Comparison of ENCODE assay signal across 8 cellular contexts in the genomic region with DNA sequence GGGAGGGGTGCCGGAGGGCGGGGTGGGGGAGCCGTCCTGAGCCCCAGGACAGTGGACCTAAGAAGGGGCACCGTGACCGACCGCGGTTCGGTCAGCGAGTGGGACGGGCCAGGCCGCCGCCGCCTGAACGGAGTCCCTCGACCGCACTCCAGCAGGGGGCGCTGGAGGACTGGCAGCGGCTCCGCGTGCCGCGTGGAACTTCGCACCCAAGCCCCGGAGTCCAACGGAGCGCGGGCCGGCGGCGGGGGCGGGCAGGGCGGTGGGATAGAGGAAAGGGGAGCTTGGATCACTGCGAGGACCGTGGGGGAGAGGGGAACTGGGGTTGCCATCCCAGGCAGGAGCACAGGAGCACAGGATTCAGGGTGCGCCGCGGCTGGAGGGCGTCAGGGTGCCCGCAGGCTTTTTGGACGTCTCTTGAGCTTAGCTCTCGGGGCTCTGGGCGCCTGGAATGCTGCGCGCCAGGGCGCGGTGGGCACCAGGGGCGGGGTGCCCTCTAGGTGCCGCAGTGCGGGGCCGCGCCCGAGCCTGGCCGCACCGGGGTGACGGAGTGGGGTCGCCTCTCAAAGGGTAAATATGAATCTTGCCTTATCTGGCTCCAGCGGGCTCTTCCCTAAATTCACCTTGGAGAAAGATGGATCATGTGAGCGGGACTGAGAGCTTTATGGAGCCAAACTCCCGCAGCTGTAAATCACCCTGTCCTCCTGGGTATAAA. TPM values are rescaled to one million over a fixed set of nuclear protein-coding genes. Genes with fewer than 3 reads are reported as not detected.
A peak's percentile ranks its signal among the peaks of the same experiment; 100 is the strongest.
DNase-seq lines count a peak whose midpoint lies in the region; ATAC-seq and TF ChIP-seq lines count a peak whose summit lies in the region.

No MANE protein-coding gene starts in this region.

- H3K9me3 ChIP-seq in OCI-LY7 (ENCODE audit: low read length): no peaks in the 10 kb centered on the region
- no peaks in the 10 kb centered on the region for H3K9me3 ChIP-seq in neural progenitor cell (ENCODE audit: low read depth)

- POLR2A ChIA-PET in OCI-LY7 (lab: Charles Lee): interaction anchor here (0.6 kb wide), 2 partner anchors 21 to 255 kb away, joined by 3 read pairs; no protein-coding TSS in a partner anchor

- no peaks in the 10 kb centered on the region for H3K36me3 Mint-ChIP-seq in neural progenitor cell

- TF ChIP-seq CTCF in 22Rv1 (IDR thresholded peaks at IDR 0.05) (peak; percentile 96), GM13977 (IDR thresholded peaks at IDR 0.05; ENCODE audit: extremely low read depth, insufficient read depth, missing control alignments) (peak; percentile 92), OCI-LY7 (conservative IDR thresholded peaks at IDR 0.05; ENCODE audit: low read length) (peak; percentile 86), fibroblast of pulmonary artery (IDR thresholded peaks at IDR 0.05; ENCODE audit: low read length, missing control alignments) (peak; percentile 44), neural progenitor cell (IDR thresholded peaks at IDR 0.05) (peak; percentile 85)

- H3F3A ChIP-seq in neural progenitor cell (ENCODE audit: low read depth): no peaks in the 10 kb centered on the region

- H2AFZ ChIP-seq in OCI-LY7 (ENCODE audit: low read length) (no peak overlapping the region), neural progenitor cell (replicated peaks) (no peak overlapping the region)

- peaks cover 74% of the 10 kb centered on the region for H3K27me3 ChIP-seq in neural progenitor cell

- H3K4me3 ChIP-seq in OCI-LY7 (ENCODE audit: low read depth, low read length, poor library complexity, severe bottlenecking) (no peak overlapping the region), fibroblast of pulmonary artery (replicated peaks; ENCODE audit: low read depth, low read length) (peak overlapping the region; percentile 17), neural progenitor cell (peak overlapping the region; percentile 49)

- no peaks in the 10 kb centered on the region for H3K9me3 Mint-ChIP-seq in neural progenitor cell

- CTCF ChIA-PET in OCI-LY7 (lab: Charles Lee; ENCODE audit: unreplicated experiment): interaction anchor here (1.0 kb wide), 1 partner anchor 34 kb away, joined by 3 read pairs; no protein-coding TSS in a partner anchor

- in situ Hi-C loops in GM13977 (cut with MboI; ENCODE audit: low pct_unique_long_range_greater_than_20kb, low sequenced_read_pairs, unreplicated experiment): no loop called here

- H3K27ac Mint-ChIP-seq in neural progenitor cell: no peak overlapping the region

- peaks cover 13% of the 10 kb centered on the region for H3K4me1 Mint-ChIP-seq in neural progenitor cell

- H3K4me1 ChIP-seq in OCI-LY7 (ENCODE audit: insufficient read depth, low read length, poor library complexity, severe bottlenecking) (no peaks in the 10 kb centered on the region), neural progenitor cell (peaks cover 21% of the 10 kb centered on the region)

- no peak overlapping the region for H3K9ac ChIP-seq in neural progenitor cell

- no peaks in the 10 kb centered on the region for H3K9me2 ChIP-seq in OCI-LY7 (ENCODE audit: insufficient read depth, low read length)

- H3K36me3 ChIP-seq in OCI-LY7 (ENCODE audit: insufficient read depth, low read length) (no peaks in the 10 kb centered on the region), neural progenitor cell (no peaks in the 10 kb centered on the region)

- peaks cover 50% of the 10 kb centered on the region for H3K27me3 Mint-ChIP-seq in neural progenitor cell (ENCODE audit: insufficient read depth, low read depth)

- intact Hi-C loops in OCI-LY7 (cut with micrococcal nuclease; ENCODE audit: unreplicated experiment): loop anchor here (1.0 kb wide), 1 partner anchor 35 kb away; no protein-coding TSS in a partner anchor

- BruUV-seq in OCI-LY7 (replicated peaks; lab: Mats Ljungman, UMichigan): no TSS peak

- H4K20me1 ChIP-seq in OCI-LY7 (ENCODE audit: insufficient read depth, low read length) (no peaks in the 10 kb centered on the region), neural progenitor cell (ENCODE audit: low read depth) (peaks cover 3% of the 10 kb centered on the region)

- H3K27ac ChIP-seq in 22Rv1 (no peak overlapping the region), OCI-LY7 (ENCODE audit: low read depth, low read length, poor library complexity, severe bottlenecking) (no peak overlapping the region), neural progenitor cell (no peak overlapping the region)

- no peak for ATAC-seq in HG02870 (IDR thresholded peaks at IDR 0.05; ENCODE audit: unreplicated experiment)

- H3K79me2 ChIP-seq in OCI-LY7 (ENCODE audit: insufficient read depth, low read depth, low read length): no peaks in the 10 kb centered on the region
- no peaks in the 10 kb centered on the region for H3K79me2 ChIP-seq in neural progenitor cell (ENCODE audit: low read depth)

- H3K4me3 Mint-ChIP-seq in neural progenitor cell: peak overlapping the region; percentile 55

- H3K4me2 ChIP-seq in OCI-LY7 (ENCODE audit: low read length) (no peak overlapping the region), neural progenitor cell (peak overlapping the region; percentile 87)

- DNase-seq in GM13977 (ENCODE audit: low spot score) (peak; percentile 96), OCI-LY7 (ENCODE audit: low spot score) (peak; percentile 59), activated T-helper 1 cell treated with Interleukin-2 at 50 U/mL for 16 hours (ENCODE audit: low read depth) (peak; percentile 52), fibroblast of pulmonary artery (ENCODE audit: low read depth) (peak; percentile 49), neural progenitor cell (ENCODE audit: low spot score) (peak; percentile 76), superior temporal gyrus (ENCODE audit: extremely low spot score) (peak; percentile 33)

RNA-seq across cellular contexts. Expression of a gene that starts 0.4 kb away (rescaled TPM):
- not detected in 2 replicates for total RNA-seq in OCI-LY7 (2014; rRNA removed; shearing (Covaris generic))
- total RNA-seq in OCI-LY7 (2022) (not detected in 2 replicates), neural progenitor cell (ENCODE audit: low replicate concordance) (not detected in 2 replicates)

RNA-seq across cellular contexts. Expression of a gene that starts 0.6 kb away (rescaled TPM):
- not detected in 2 replicates for total RNA-seq in OCI-LY7 (2014; rRNA removed; shearing (Covaris generic))
- total RNA-seq in OCI-LY7 (2022) (not detected in 2 replicates), neural progenitor cell (ENCODE audit: low replicate concordance) (0.25 TPM in 1 of 2 replicates, not detected in the other)

RNA-seq across cellular contexts. Expression of a gene that starts 12.0 kb away (rescaled TPM):
- not detected in 2 replicates for total RNA-seq in OCI-LY7 (2014; rRNA removed; shearing (Covaris generic))
- total RNA-seq in OCI-LY7 (2022): not detected in 2 replicates
- total RNA-seq in neural progenitor cell (ENCODE audit: low replicate concordance): not detected in 2 replicates

RNA-seq across cellular contexts. Expression of a gene that starts 30.3 kb away (rescaled TPM):
- total RNA-seq in OCI-LY7 (2014; rRNA removed; shearing (Covaris generic)): not detected in 2 replicates
- total RNA-seq in OCI-LY7 (2022): not detected in 2 replicates
- total RNA-seq in neural progenitor cell (ENCODE audit: low replicate concordance): 0.36 TPM in 1 of 2 replicates, not detected in the other

RNA-seq across cellular contexts. Expression of a gene that starts 48.9 kb away (rescaled TPM):
- 0.35 and 0.85 TPM in 2 replicates for total RNA-seq in OCI-LY7 (2014; rRNA removed; shearing (Covaris generic))
- 8.5 and 9.9 TPM in 2 replicates for total RNA-seq in OCI-LY7 (2022)
- total RNA-seq in neural progenitor cell (ENCODE audit: low replicate concordance): 3.5 and 5.0 TPM in 2 replicates

Comparison
In these comparisons a context has a peak if more than half of its experiments do, and no peak if none do; other contexts are left out.
1. CTCF ChIP-seq: peak in every context shown above with its lines; median percentile 96 in 22Rv1; 92 in GM13977; 86 in OCI-LY7; 85 in neural progenitor cell; 44 in fibroblast of pulmonary artery.
2. DNase-seq: peak in every context shown above with its lines; median percentile 96 in GM13977; 76 in neural progenitor cell; 59 in OCI-LY7; 52 in activated T-helper 1 cell treated with Interleukin-2 at 50 U/mL for 16 hours; 49 in fibroblast of pulmonary artery; 33 in superior temporal gyrus.